ENCODE assay signal across 21 cellular contexts in the genomic region with DNA sequence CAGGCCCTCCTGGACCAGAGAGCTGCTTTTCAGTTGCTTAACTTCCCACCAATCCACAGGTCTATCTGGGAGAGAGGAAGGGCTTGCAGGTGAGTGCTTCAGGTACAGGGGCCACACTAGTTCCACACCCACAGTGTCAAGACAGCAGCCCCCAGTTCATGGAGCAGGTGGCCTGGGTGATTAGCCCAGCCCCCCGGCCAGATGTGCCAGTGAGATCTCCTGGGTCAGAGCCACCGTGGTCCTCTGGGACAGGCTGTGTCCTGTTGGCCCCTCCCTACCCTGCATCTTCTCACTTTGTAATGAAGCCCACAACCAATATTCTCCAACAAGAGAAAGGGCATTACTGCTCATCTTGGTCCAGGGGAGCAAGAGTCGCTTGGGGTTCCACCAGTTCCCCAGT. TPM values are rescaled to one million over a fixed set of nuclear protein-coding genes. Genes with fewer than 3 reads are reported as not detected.
DNase-seq lines count a peak whose midpoint lies in the region; ATAC-seq and TF ChIP-seq lines count a peak whose summit lies in the region.
"Had no signal": no experiment of that assay in that cellular context is flagged by ENCODE, and none has a peak within 500 bp of the region (broad histone marks: within the 10 kb centered on the region; RNA-seq: fewer than 3 reads in every experiment).

No MANE protein-coding gene starts in this region.

- peaks cover 22 to 55% (median 46%) of the 10 kb centered on the region in 10 experiments for H3K4me1 ChIP-seq in BLaER1 treated with 17β-estradiol and CSF1 and Interleukin-3, amounts not matched to agents 10 nM and 100 nM
- H3K4me1 ChIP-seq in esophagus muscularis mucosa (peaks cover 1 to 12% (median 6%) of the 10 kb centered on the region in 4 donors), upper lobe of right lung (peaks cover 18% of the 10 kb centered on the region)
- H3K4me1 ChIP-seq: HAP-1 had no signal

- TF ChIP-seq CTCF in esophagus muscularis mucosa (IDR thresholded peaks at IDR 0.05) (no peak), neural crest cell (conservative IDR thresholded peaks at IDR 0.05) (no peak), upper lobe of right lung (IDR thresholded peaks at IDR 0.05) (no peak)

- H3K4me3 Mint-ChIP-seq in neural crest cell: no peak overlapping the region
- H3K4me3 Mint-ChIP-seq: GM23338 had no signal

- H3K4me3 ChIP-seq in BLaER1 treated with 17β-estradiol and CSF1 and Interleukin-3, amounts not matched to agents 10 nM and 100 nM: no peak overlapping the region
- H3K4me3 ChIP-seq in esophagus muscularis mucosa (no peak overlapping the region), upper lobe of right lung (no peak overlapping the region)
- H3K4me3 ChIP-seq: GM23338, HAP-1, SK-N-MC had no signal

- H3K27ac ChIP-seq in BLaER1 treated with 17β-estradiol and CSF1 and Interleukin-3, amounts not matched to agents 10 nM and 100 nM: no peak overlapping the region
- H3K27ac ChIP-seq in esophagus muscularis mucosa (replicated peaks in 1 of 4) (no peak overlapping the region), upper lobe of right lung (no peak overlapping the region)
- H3K27ac ChIP-seq: KMS-11, RWPE1, SK-N-MC had no signal

- H3K9ac ChIP-seq in BLaER1 treated with 17β-estradiol and CSF1 and Interleukin-3, amounts not matched to agents 10 nM and 100 nM: no peak overlapping the region
- H3K9ac ChIP-seq: KMS-11 had no signal

- H3K27me3 Mint-ChIP-seq in neural crest cell (ENCODE audit: low read depth): peaks cover 3% of the 10 kb centered on the region

- no peaks in the 10 kb centered on the region for H3K36me3 Mint-ChIP-seq in neural crest cell (ENCODE audit: low read depth)

- no peaks in the 10 kb centered on the region for H3K36me3 ChIP-seq in BLaER1 treated with 17β-estradiol and CSF1 and Interleukin-3, amounts not matched to agents 10 nM and 100 nM
- H3K36me3 ChIP-seq in esophagus muscularis mucosa (no peaks in the 10 kb centered on the region), upper lobe of right lung (no peaks in the 10 kb centered on the region)
- H3K36me3 ChIP-seq: HAP-1 had no signal

- no peaks in the 10 kb centered on the region for H4K20me1 ChIP-seq in BLaER1 treated with 17β-estradiol and CSF1 and Interleukin-3, amounts not matched to agents 10 nM and 100 nM

- peak overlapping the region; percentile 27 for H3K27ac Mint-ChIP-seq in neural crest cell (ENCODE audit: unreplicated experiment)
- H3K27ac Mint-ChIP-seq: GM23338 had no signal

- DNase-seq in esophagus muscularis mucosa (ENCODE audit: extremely low spot score) (peak; percentile 66), neural crest cell (ENCODE audit: low read depth, low spot score) (no peak), upper lobe of right lung (no peak), erythroblast (lab: John Stamatoyannopoulos, UW) (no peak), SW480 (ENCODE audit: low spot score) (no peak)
- DNase-seq: DMS79; IMR-90; NCI-H1092 treated with DMSO at 0.1 percent for 48 hours; NCI-H146; NCI-H2029; NCI-H2227 treated with DMSO at 0.1 percent for 48 hours; NCI-H510A; NK-92 treated with Interleukin-12 subunit alpha and Interleukin-12 subunit beta, amount 100 ng/mL, for 24 hours; SHP77 treated with DMSO at 0.1 percent for 48 hours had no signal

- no peaks in the 10 kb centered on the region for H3K27me3 ChIP-seq in BLaER1 treated with 17β-estradiol and CSF1 and Interleukin-3, amounts not matched to agents 10 nM and 100 nM
- H3K27me3 ChIP-seq in esophagus muscularis mucosa (peaks cover 0 to 18% (median 0%) of the 10 kb centered on the region in 4 donors), upper lobe of right lung (no peaks in the 10 kb centered on the region)

- intact Hi-C loops in esophagus muscularis mucosa (cut with DNase I) (no loop called here), upper lobe of right lung (cut with DNase I) (no loop called here)

- TF ChIP-seq EP300 in esophagus muscularis mucosa (IDR thresholded peaks at IDR 0.05): no peak

- TF ChIP-seq POLR2A in esophagus muscularis mucosa (IDR thresholded peaks at IDR 0.05; ENCODE audit: low read depth) (no peak), erythroblast (IDR thresholded peaks at IDR 0.05; ENCODE audit: low read length) (no peak)

- no peaks in the 10 kb centered on the region for H3K9me3 Mint-ChIP-seq in neural crest cell
- H3K9me3 Mint-ChIP-seq: GM23338 had no signal

- ATAC-seq in upper lobe of right lung: peak; percentile 3
- ATAC-seq in GM18907 (IDR thresholded peaks at IDR 0.05; ENCODE audit: unreplicated experiment): no peak
- ATAC-seq: GM23338 had no signal

- H3K4me1 Mint-ChIP-seq in neural crest cell: no peaks in the 10 kb centered on the region

- H3K9me3 ChIP-seq in BLaER1 treated with 17β-estradiol and CSF1 and Interleukin-3, amounts not matched to agents 10 nM and 100 nM (replicated peaks in 1 of 11): no peaks in the 10 kb centered on the region
- H3K9me3 ChIP-seq in esophagus muscularis mucosa (no peaks in the 10 kb centered on the region), upper lobe of right lung (no peaks in the 10 kb centered on the region)
- H3K9me3 ChIP-seq: HAP-1 had no signal

- H3K4me2 ChIP-seq in BLaER1 treated with 17β-estradiol and CSF1 and Interleukin-3, amounts not matched to agents 10 nM and 100 nM: peak overlapping the region in 9 of 11 experiments; percentile 2 to 62 (median 50); a peak in 16 of 22 replicates
- H3K4me2 ChIP-seq: GM23338, KMS-11 had no signal

- WGBS in esophagus muscularis mucosa: 89% methylated on average over 2 of the region's 3 CpGs

RNA-seq across cellular contexts. Expression of a gene that starts 30.6 kb away (rescaled TPM):
- total RNA-seq in esophagus muscularis mucosa (not detected), neural crest cell (0.18 and 0.19 TPM in 2 replicates), upper lobe of right lung (not detected)
- total RNA-seq: GM23338, IMR-90 had no signal
